29 cellular contexts compared by ENCODE assay signal in genomic region chr10:81145975-81146374, GRCh38.
"Had no signal": no experiment of that assay in that cellular context is flagged by ENCODE, and none has a peak within 500 bp of the region (broad histone marks: within the 10 kb centered on the region; RNA-seq: fewer than 3 reads in every experiment).

No MANE protein-coding gene starts in this region.

- H3K4me1 Mint-ChIP-seq: endodermal cell, mesothelial cell of epicardium, naive B cell had no signal

- H3K4me3 ChIP-seq: colonic mucosa, esophagus squamous epithelium, gastrocnemius medialis, heart right ventricle, left lung, lower lobe of right lung, mucosa of descending colon had no signal

- H3K27me3 Mint-ChIP-seq: dendritic cell treated with granulocyte-macrophage colony-stimulating factor and Interleukin-4, amounts not matched to agents 40 ng/mL and 50 ng/mL, for 4 days; effector memory CD8-positive, alpha-beta T cell had no signal

- H3K36me3 ChIP-seq: colonic mucosa, esophagus squamous epithelium, gastrocnemius medialis, heart right ventricle, left lung, lower lobe of right lung had no signal

- H3K9me3 Mint-ChIP-seq: dendritic cell treated with granulocyte-macrophage colony-stimulating factor and Interleukin-4, amounts not matched to agents 40 ng/mL and 50 ng/mL, for 4 days; mesothelial cell of epicardium had no signal

- ATAC-seq: effector memory CD8-positive, alpha-beta T cell; esophagus mucosa; gastrocnemius medialis; heart right ventricle; left colon; left lung; left ventricle myocardium superior; lower lobe of right lung; mucosa of descending colon had no signal

- H3K27ac Mint-ChIP-seq: dendritic cell treated with granulocyte-macrophage colony-stimulating factor and Interleukin-4, amounts not matched to agents 40 ng/mL and 50 ng/mL, for 4 days; effector memory CD8-positive, alpha-beta T cell; endodermal cell; mesothelial cell of epicardium; naive B cell had no signal

- H3K36me3 Mint-ChIP-seq: mesothelial cell of epicardium, naive B cell had no signal

- H3K4me1 ChIP-seq: colonic mucosa, esophagus squamous epithelium, gastrocnemius medialis, heart right ventricle, left lung, lower lobe of right lung had no signal

- H3K27ac ChIP-seq: colonic mucosa, epithelial cell of prostate, esophagus squamous epithelium, gastrocnemius medialis, heart right ventricle, left lung, lower lobe of right lung had no signal

- H3K9me3 ChIP-seq: colonic mucosa, esophagus squamous epithelium, gastrocnemius medialis, left lung, lower lobe of right lung, mucosa of descending colon had no signal

- DNase-seq: colonic mucosa; cortex of kidney; effector CD8-positive, alpha-beta T cell; effector memory CD8-positive, alpha-beta T cell; endodermal cell; erythroblast; esophagus squamous epithelium; foreskin fibroblast; foreskin melanocyte; gastrocnemius medialis; glutamatergic neuron; head of caudate nucleus; heart right ventricle; hippocampal formation; kidney glomerular epithelial cell; left colon; left lung; left ventricle myocardium superior; lower lobe of right lung; mesenchymal stem cell; mucosa of descending colon; naive B cell had no signal

- H3K27me3 ChIP-seq: colonic mucosa, esophagus squamous epithelium, gastrocnemius medialis, heart right ventricle, left lung had no signal

- FAIRE-seq: endometrium, islet of Langerhans, keratinocyte had no signal

- H3K4me3 Mint-ChIP-seq: dendritic cell treated with granulocyte-macrophage colony-stimulating factor and Interleukin-4, amounts not matched to agents 40 ng/mL and 50 ng/mL, for 4 days; effector memory CD8-positive, alpha-beta T cell; endodermal cell; mesothelial cell of epicardium; naive B cell had no signal
